ENCODE assay signal across 1 cellular context in the genomic region with DNA sequence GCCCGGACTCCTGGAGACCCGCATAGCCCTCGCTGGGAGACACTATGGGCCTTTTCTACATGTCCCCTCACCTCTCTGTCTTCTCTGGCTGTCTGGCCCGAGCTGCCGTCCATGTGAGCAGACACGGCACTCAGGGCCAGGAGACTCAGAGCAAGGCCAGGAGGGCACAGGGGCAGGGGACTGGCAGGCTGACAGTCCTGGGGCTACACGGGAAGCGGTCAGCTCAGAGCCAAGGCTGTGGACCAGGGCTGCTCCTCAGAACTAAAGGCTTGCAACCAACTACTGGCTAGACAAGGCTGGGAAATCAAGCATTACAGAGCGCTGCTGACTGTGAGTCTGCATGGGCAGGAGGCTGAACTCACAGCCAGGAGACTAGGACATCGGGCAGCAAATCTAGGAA.
TF ChIP-seq lines count a peak whose summit lies in the region.

No MANE protein-coding gene starts in this region.

TF ChIP-seq in WTC11, 78 proteins besides CTCF, POLR2A, EP300 and RAD21 (continued from another document):
- TF ChIP-seq, protein P1, sequence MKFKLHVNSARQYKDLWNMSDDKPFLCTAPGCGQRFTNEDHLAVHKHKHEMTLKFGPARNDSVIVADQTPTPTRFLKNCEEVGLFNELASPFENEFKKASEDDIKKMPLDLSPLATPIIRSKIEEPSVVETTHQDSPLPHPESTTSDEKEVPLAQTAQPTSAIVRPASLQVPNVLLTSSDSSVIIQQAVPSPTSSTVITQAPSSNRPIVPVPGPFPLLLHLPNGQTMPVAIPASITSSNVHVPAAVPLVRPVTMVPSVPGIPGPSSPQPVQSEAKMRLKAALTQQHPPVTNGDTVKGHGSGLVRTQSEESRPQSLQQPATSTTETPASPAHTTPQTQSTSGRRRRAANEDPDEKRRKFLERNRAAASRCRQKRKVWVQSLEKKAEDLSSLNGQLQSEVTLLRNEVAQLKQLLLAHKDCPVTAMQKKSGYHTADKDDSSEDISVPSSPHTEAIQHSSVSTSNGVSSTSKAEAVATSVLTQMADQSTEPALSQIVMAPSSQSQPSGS (CRISPR knock-in tag; IDR thresholded peaks at IDR 0.05; ENCODE audit: borderline replicate concordance, low read depth) = no peak
- TF ChIP-seq, protein P2, sequence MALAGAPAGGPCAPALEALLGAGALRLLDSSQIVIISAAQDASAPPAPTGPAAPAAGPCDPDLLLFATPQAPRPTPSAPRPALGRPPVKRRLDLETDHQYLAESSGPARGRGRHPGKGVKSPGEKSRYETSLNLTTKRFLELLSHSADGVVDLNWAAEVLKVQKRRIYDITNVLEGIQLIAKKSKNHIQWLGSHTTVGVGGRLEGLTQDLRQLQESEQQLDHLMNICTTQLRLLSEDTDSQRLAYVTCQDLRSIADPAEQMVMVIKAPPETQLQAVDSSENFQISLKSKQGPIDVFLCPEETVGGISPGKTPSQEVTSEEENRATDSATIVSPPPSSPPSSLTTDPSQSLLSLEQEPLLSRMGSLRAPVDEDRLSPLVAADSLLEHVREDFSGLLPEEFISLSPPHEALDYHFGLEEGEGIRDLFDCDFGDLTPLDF (CRISPR knock-in tag; IDR thresholded peaks at IDR 0.05) = no peak
- TF ChIP-seq ETV6 (CRISPR knock-in tag; IDR thresholded peaks at IDR 0.05) (no peak), TCF7 (CRISPR knock-in tag; IDR thresholded peaks at IDR 0.05; ENCODE audit: low read depth) (no peak)
